ENCODE assay signal across 15 cellular contexts in the genomic region with DNA sequence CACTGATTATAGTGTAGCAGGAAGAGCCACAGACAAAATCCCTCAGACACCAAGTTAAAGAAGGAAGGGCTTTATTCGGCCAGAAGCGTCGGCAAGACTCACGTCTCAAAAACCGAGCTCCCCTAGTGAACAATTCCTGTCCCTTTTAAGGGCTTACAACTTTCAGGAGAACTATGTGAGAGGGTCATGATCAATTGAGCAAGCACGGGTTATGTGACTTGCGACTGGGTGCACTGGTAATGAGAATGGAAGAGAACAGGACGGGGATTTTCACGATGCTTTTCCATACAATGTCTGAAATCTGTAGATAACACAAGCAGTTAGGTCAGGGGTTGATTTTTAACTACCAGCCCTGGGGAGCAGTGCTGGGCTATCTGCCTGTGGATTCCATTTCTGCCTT.
A peak's percentile ranks its signal among the peaks of the same experiment; 100 is the strongest.
DNase-seq lines count a peak whose midpoint lies in the region; ATAC-seq, FAIRE-seq and TF ChIP-seq lines count a peak whose summit lies in the region.
"Had no signal": no experiment of that assay in that cellular context is flagged by ENCODE, and none has a peak within 500 bp of the region (broad histone marks: within the 10 kb centered on the region; RNA-seq: fewer than 3 reads in every experiment).

No MANE protein-coding gene starts in this region.

- TF ChIP-seq POLR2A in H1 (IDR thresholded peaks at IDR 0.05; ENCODE audit: control extremely low read depth in 1 of 2, low read depth in 2 of 2, low read length in 2 of 2) = no peak
- TF ChIP-seq POLR2A in right lobe of liver (IDR thresholded peaks at IDR 0.05) = no peak
- no peak for TF ChIP-seq POLR2A in esophagus squamous epithelium (IDR thresholded peaks at IDR 0.05)

- 90% methylated on average over 9 of the region's 9 CpGs; no CpG with 5 or more reads in 1 of the 2 experiments for WGBS in H1 (ENCODE audit: extremely low coverage in 1 of 2, insufficient coverage in 1 of 2, insufficient read length in 1 of 2, insufficient replicate concordance in 2 of 2, low coverage in 1 of 2, low lambda C conversion rate in 2 of 2, missing lambda C conversion rate in 1 of 2), 2 experiments
- 46% methylated on average over 9 of the region's 9 CpGs for WGBS in right lobe of liver (ENCODE audit: insufficient coverage, low coverage, low lambda C conversion rate, missing lambda C conversion rate)
- WGBS in esophagus squamous epithelium, 2 donors = 78 to 88% methylated on average over 9 of the region's 9 CpGs

- H3K4me1 ChIP-seq in H1 (replicated peaks in 1 of 4; ENCODE audit: control insufficient read depth in 3 of 4, insufficient read depth in 4 of 4, low read length in 3 of 4) (no peaks in the 10 kb centered on the region), right lobe of liver (peaks cover 0 to 67% (median 12%) of the 10 kb centered on the region in 4 donors), esophagus squamous epithelium (no peaks in the 10 kb centered on the region)

- H3K27me3 ChIP-seq in H1 (replicated peaks in 1 of 4; ENCODE audit: control insufficient read depth in 3 of 4, extremely low read depth in 1 of 4, insufficient read depth in 3 of 4, low read length in 3 of 4) (no peaks in the 10 kb centered on the region), right lobe of liver (no peaks in the 10 kb centered on the region), esophagus squamous epithelium (no peaks in the 10 kb centered on the region)

- no peak overlapping the region for H3K4me2 ChIP-seq in H1 (ENCODE audit: insufficient read depth in 1 of 2, low read depth in 2 of 2, low read length in 2 of 2)
- H3K4me2 ChIP-seq: GM23338 had no signal

- H3K27ac ChIP-seq in H1 (ENCODE audit: low read depth, low read length) (no peak overlapping the region), right lobe of liver (peak overlapping the region in 2 of 3 donors; percentile 37 to 64), esophagus squamous epithelium (no peak overlapping the region)

- no peak overlapping the region for H2BK20ac ChIP-seq in H1 (ENCODE audit: low read length)

- no peak overlapping the region for H2AFZ ChIP-seq in H1 (ENCODE audit: low read length)
- H2AFZ ChIP-seq: GM23338 had no signal

- H3K56ac ChIP-seq in H1 (replicated peaks; ENCODE audit: insufficient read length, low read depth, low read length) = no peak overlapping the region

- intact Hi-C loops in right lobe of liver (cut with DNase I) (loop anchor here in 1 of 2 donors (10.0 kb wide), 1 partner anchor 125 kb away; no protein-coding TSS in a partner anchor), esophagus squamous epithelium (cut with DNase I) (no loop called here)

- no peak overlapping the region for H2BK5ac ChIP-seq in H1 (ENCODE audit: low read depth, low read length)

- H3K4me3 Mint-ChIP-seq in HFFc6 (peak overlapping the region; percentile 21; the same call in 1 of the 2 replicates), progenitor cell of endocrine pancreas (ENCODE audit: low read depth) (peak overlapping the region; percentile 11)
- no peak overlapping the region for H3K4me3 Mint-ChIP-seq in activated CD4-positive, alpha-beta memory T cell treated with anti-CD3 and anti-CD28 coated beads, Interleukin-2, amount 10 ng/mL, durations not matched to agents 7 days and 5 days
- H3K4me3 Mint-ChIP-seq: B cell; CD4-positive, alpha-beta T cell; GM23338 had no signal

- H3K27me3 Mint-ChIP-seq in HFFc6 (ENCODE audit: insufficient read depth) = no peaks in the 10 kb centered on the region
- H3K27me3 Mint-ChIP-seq in progenitor cell of endocrine pancreas = no peaks in the 10 kb centered on the region
- peaks cover 3% of the 10 kb centered on the region for H3K27me3 Mint-ChIP-seq in activated CD4-positive, alpha-beta memory T cell treated with anti-CD3 and anti-CD28 coated beads, Interleukin-2, amount 10 ng/mL, durations not matched to agents 7 days and 5 days
- H3K27me3 Mint-ChIP-seq: B cell; CD4-positive, alpha-beta T cell had no signal

- CTCF ChIA-PET in H1 (lab: Charles Lee; ENCODE audit: partially characterized antibody) = interaction anchor here (1.1 to 2.0 kb wide), 3 partner anchors 100 to 179 kb away, joined by 3 to 5 read pairs (median 3); no protein-coding TSS in a partner anchor
- CTCF ChIA-PET in GM10248 (lab: Yijun Ruan, JAX) = no interaction called here
- CTCF ChIA-PET in activated CD4-positive, alpha-beta memory T cell treated with anti-CD3 and anti-CD28 coated beads, Interleukin-2, amount 10 ng/mL, durations not matched to agents 7 days and 5 days (lab: Charles Lee) = no interaction called here

- H3K9me3 ChIP-seq in H1 (ENCODE audit: insufficient read depth in 2 of 2, low read depth in 1 of 2, low read length in 1 of 2) (peaks cover 4 to 6% of the 10 kb centered on the region in 2 experiments; a peak in 1 of 4 replicates), right lobe of liver (no peaks in the 10 kb centered on the region), esophagus squamous epithelium (no peaks in the 10 kb centered on the region)

- H4K91ac ChIP-seq in H1 (replicated peaks; ENCODE audit: insufficient read length, low read length) = no peak overlapping the region

- H2AK5ac ChIP-seq in H1 (ENCODE audit: low read depth, low read length) = no peak overlapping the region

- no peak overlapping the region for H3K14ac ChIP-seq in H1 (ENCODE audit: insufficient read length)

- peak; percentile 34 to 46 (median 41) for ATAC-seq in right lobe of liver
- ATAC-seq: GM23338 had no signal

- TF ChIP-seq EP300 in H1 (IDR thresholded peaks at IDR 0.05; ENCODE audit: borderline replicate concordance in 1 of 2, low read depth in 2 of 2, low read length in 2 of 2) = no peak

- H3K36me3 ChIP-seq in H1 (ENCODE audit: control insufficient read depth in 2 of 4, insufficient read depth in 4 of 4, low read length in 3 of 4) (no peaks in the 10 kb centered on the region), right lobe of liver (no peaks in the 10 kb centered on the region), esophagus squamous epithelium (no peaks in the 10 kb centered on the region)

- H3K27ac Mint-ChIP-seq in HFFc6 (no peak overlapping the region), progenitor cell of endocrine pancreas (no peak overlapping the region)
- no peak overlapping the region for H3K27ac Mint-ChIP-seq in activated CD4-positive, alpha-beta memory T cell treated with anti-CD3 and anti-CD28 coated beads, Interleukin-2, amount 10 ng/mL, durations not matched to agents 7 days and 5 days
- H3K27ac Mint-ChIP-seq: B cell; CD4-positive, alpha-beta T cell; GM23338 had no signal

- no peak overlapping the region for H2BK15ac ChIP-seq in H1 (ENCODE audit: low read length)

- H2BK120ac ChIP-seq in H1 (replicated peaks; ENCODE audit: low read depth, low read length) = no peak overlapping the region

- no peak overlapping the region for H3K4ac ChIP-seq in H1 (replicated peaks; ENCODE audit: insufficient read length, low read depth, low read length)

- H3K23me2 ChIP-seq in H1 (ENCODE audit: low read depth, low read length) = no peaks in the 10 kb centered on the region

- no peaks in the 10 kb centered on the region for H3K79me1 ChIP-seq in H1 (ENCODE audit: low read depth, low read length)

- H3K9me3 Mint-ChIP-seq in HFFc6 (no peaks in the 10 kb centered on the region), progenitor cell of endocrine pancreas (ENCODE audit: low read depth) (no peaks in the 10 kb centered on the region)
- no peaks in the 10 kb centered on the region for H3K9me3 Mint-ChIP-seq in activated CD4-positive, alpha-beta memory T cell treated with anti-CD3 and anti-CD28 coated beads, Interleukin-2, amount 10 ng/mL, durations not matched to agents 7 days and 5 days
- H3K9me3 Mint-ChIP-seq: CD4-positive, alpha-beta T cell had no signal

- no peak overlapping the region for H2BK12ac ChIP-seq in H1 (ENCODE audit: low read depth, low read length)

- H3K79me2 ChIP-seq in H1 (ENCODE audit: control insufficient read depth in 1 of 2, insufficient read depth in 2 of 2, low read length in 2 of 2) = no peaks in the 10 kb centered on the region

- H4K8ac ChIP-seq in H1 (ENCODE audit: extremely low read depth, insufficient read depth, low read length) = no peak overlapping the region

- H3K4me1 Mint-ChIP-seq in HFFc6 (ENCODE audit: low read depth) (no peaks in the 10 kb centered on the region; the same call in 1 of the 2 replicates), progenitor cell of endocrine pancreas (ENCODE audit: low read depth) (peaks cover 7% of the 10 kb centered on the region)
- no peaks in the 10 kb centered on the region for H3K4me1 Mint-ChIP-seq in activated CD4-positive, alpha-beta memory T cell treated with anti-CD3 and anti-CD28 coated beads, Interleukin-2, amount 10 ng/mL, durations not matched to agents 7 days and 5 days
- H3K4me1 Mint-ChIP-seq: B cell, GM23338 had no signal

- peak; percentile 63 for FAIRE-seq in H1 (lab: Jason Lieb, UNC)
- FAIRE-seq: GM12891 had no signal

- no peak overlapping the region for H4K5ac ChIP-seq in H1 (ENCODE audit: insufficient read length, low read depth, low read length)

- DNase-seq in HFFc6 (no peak), H1 (ENCODE audit: low read depth in 1 of 2, low spot score in 2 of 2) (no peak), right lobe of liver (no peak), progenitor cell of endocrine pancreas (ENCODE audit: low spot score, unreplicated experiment) (no peak), GM10248 (ENCODE audit: extremely low spot score) (no peak), esophagus squamous epithelium (lab: John Stamatoyannopoulos, UW) (no peak), NK-92 (lab: John Stamatoyannopoulos, UW; ENCODE audit: unreplicated experiment) (no peak)
- DNase-seq in activated CD4-positive, alpha-beta memory T cell treated with anti-CD3 and anti-CD28 coated beads, Interleukin-2, amount 10 ng/mL, durations not matched to agents 7 days and 5 days = no peak
- DNase-seq: C1 segment of cervical spinal cord; CD4-positive, alpha-beta T cell; DMS79; HCEC 1CT had no signal

- TF ChIP-seq CTCF in HFFc6 (IDR thresholded peaks at IDR 0.05) (no peak), H1 (IDR thresholded peaks at IDR 0.05; ENCODE audit: control extremely low read depth in 1 of 3, insufficient read depth in 1 of 3, low read depth in 1 of 3, low read length in 3 of 3) (no peak), right lobe of liver (IDR thresholded peaks at IDR 0.05) (no peak), progenitor cell of endocrine pancreas (IDR thresholded peaks at IDR 0.05; ENCODE audit: unreplicated experiment) (no peak), GM10248 (IDR thresholded peaks at IDR 0.05; ENCODE audit: control extremely low read depth, extremely low read depth, low read depth, missing control alignments) (no peak), esophagus squamous epithelium (IDR thresholded peaks at IDR 0.05) (no peak)

- H3K4me3 ChIP-seq in H1 (ENCODE audit: extremely low read depth in 1 of 4, insufficient read depth in 2 of 4, low read depth in 3 of 4, low read length in 4 of 4) (no peak overlapping the region), right lobe of liver (no peak overlapping the region), esophagus squamous epithelium (no peak overlapping the region)
- H3K4me3 ChIP-seq: GM23338 had no signal

- H3K18ac ChIP-seq in H1 (ENCODE audit: extremely low read depth, low read length) = peak overlapping the region; percentile 38; the same call in 1 of the 2 replicates

- H3K23ac ChIP-seq in H1 (ENCODE audit: insufficient read length) = no peak overlapping the region

- H3K9ac ChIP-seq in H1 (replicated peaks in 1 of 4; ENCODE audit: extremely low read depth in 1 of 4, low read depth in 3 of 4, low read length in 3 of 4) = no peak overlapping the region

- no peak for TF ChIP-seq RAD21 in H1 (IDR thresholded peaks at IDR 0.05 in 1 of 2, conservative IDR thresholded peaks at IDR 0.05 in 1 of 2; ENCODE audit: low read depth in 2 of 2, low read length in 2 of 2)

- H4K20me1 ChIP-seq in H1 (replicated peaks in 1 of 2; ENCODE audit: control insufficient read depth in 1 of 2, insufficient read depth in 2 of 2, low read length in 2 of 2) = no peaks in the 10 kb centered on the region

- H3K36me3 Mint-ChIP-seq in HFFc6 (ENCODE audit: low read depth) (no peaks in the 10 kb centered on the region), progenitor cell of endocrine pancreas (ENCODE audit: insufficient read depth) (no peaks in the 10 kb centered on the region)
- no peaks in the 10 kb centered on the region for H3K36me3 Mint-ChIP-seq in activated CD4-positive, alpha-beta memory T cell treated with anti-CD3 and anti-CD28 coated beads, Interleukin-2, amount 10 ng/mL, durations not matched to agents 7 days and 5 days (ENCODE audit: low read depth)

- POLR2A ChIA-PET in H1 (lab: Charles Lee; ENCODE audit: partially characterized antibody) = no interaction called here
- POLR2A ChIA-PET in GM10248 (lab: Yijun Ruan, JAX) = no interaction called here
- POLR2A ChIA-PET in activated CD4-positive, alpha-beta memory T cell treated with anti-CD3 and anti-CD28 coated beads, Interleukin-2, amount 10 ng/mL, durations not matched to agents 7 days and 5 days (lab: Charles Lee) = no interaction called here

Comparison
In these comparisons a context has a peak if more than half of its experiments do, and no peak if none do; other contexts are left out.
1. H3K27ac ChIP-seq: peak in right lobe of liver (2 of 3); none in H1 (single experiment) and esophagus squamous epithelium (0 of 4).